25 cellular contexts compared by ENCODE assay signal in genomic region chr15:100913961-100914360, GRCh38. TPM values are rescaled to one million over a fixed set of nuclear protein-coding genes. Genes with fewer than 3 reads are reported as not detected.
"Had no signal": no experiment of that assay in that cellular context is flagged by ENCODE, and none has a peak within 500 bp of the region (broad histone marks: within the 10 kb centered on the region; RNA-seq: fewer than 3 reads in every experiment).

No MANE protein-coding gene starts in this region.

- H3K4me1 ChIP-seq: right lobe of liver had no signal

- H3K36me3 ChIP-seq: colonic mucosa, right lobe of liver, upper lobe of left lung had no signal

- H3K27me3 ChIP-seq: body of pancreas, colonic mucosa, right lobe of liver, upper lobe of left lung had no signal

- ATAC-seq: activated naive CD4-positive, alpha-beta T cell treated with anti-CD3 and anti-CD28 coated beads, Interleukin-2, amount 50 U/mL, for 72 hours; activated T-cell treated with anti-CD3 and anti-CD28 coated beads, Interleukin-2, amount 50 U/mL, for 72 hours; body of pancreas; left lobe of liver; right lobe of liver; stimulated activated effector memory CD8-positive, alpha-beta T cell treated with anti-CD3 and anti-CD28 coated beads, Interleukin-12 subunit alpha, Interleukin-12 subunit beta, amount 100 ng/mL, for 72 hours had no signal

- FAIRE-seq: small intestine had no signal

- DNase-seq: activated CD4-positive, alpha-beta T cell treated with anti-CD3 and anti-CD28 coated beads for 4 hours; activated CD4-positive, alpha-beta T cell treated with anti-CD3 and anti-CD28 coated beads, Interleukin-2, amount 50 U/mL, for 4 hours; activated naive CD4-positive, alpha-beta T cell; activated T-cell treated with anti-CD3 and anti-CD28 coated beads for 4 hours; activated T-cell treated with anti-CD3 and anti-CD28 coated beads, Interleukin-2, amount 50 U/mL, for 72 hours; aorta; body of pancreas; cerebellar nuclear complex; colonic mucosa; dorsolateral prefrontal cortex; effector memory CD4-positive, alpha-beta T cell; erythroblast; heart right ventricle; kidney glomerular epithelial cell; mesendoderm; small intestine; stimulated activated CD4-positive, alpha-beta T cell treated with anti-CD3 and anti-CD28 coated beads, Interleukin-4, amount 100 ng/mL, for 24 hours; upper lobe of left lung had no signal

- H3K27ac ChIP-seq: body of pancreas, colonic mucosa, dorsolateral prefrontal cortex, heart right ventricle, right lobe of liver, upper lobe of left lung, VCaP had no signal

- H3K4me3 ChIP-seq: body of pancreas, colonic mucosa, dorsolateral prefrontal cortex, heart right ventricle, lung, right lobe of liver had no signal

- H3K9me3 ChIP-seq: body of pancreas, colonic mucosa, right lobe of liver, upper lobe of left lung had no signal

RNA-seq across cellular contexts. Expression of gene ALDH1A3, which starts 34.3 kb away (rescaled TPM):
- total RNA-seq: activated naive CD4-positive, alpha-beta T cell treated with anti-CD3 and anti-CD28 coated beads, Interleukin-2, amount 50 U/mL, for 72 hours; T-helper 1 cell treated with Interleukin-12 subunit alpha and Interleukin-12 subunit beta and Interleukin-4 antibody, amounts not matched to agents 30 ng/mL and 1 ng/mL, for 36 hours had no signal
